8 cellular contexts compared by ENCODE assay signal in genomic region chr13:26221399-26221720, GRCh38. TPM values are rescaled to one million over a fixed set of nuclear protein-coding genes. Genes with fewer than 3 reads are reported as not detected.
DNase-seq lines count a peak whose midpoint lies in the region; ATAC-seq, FAIRE-seq and TF ChIP-seq lines count a peak whose summit lies in the region.

No MANE protein-coding gene starts in this region.

- 0% methylated on average over 16 of the region's 16 CpGs for WGBS in heart right ventricle, 2 donors

- peak overlapping the region; percentile 92 to 99 (median 96) for H3K27ac ChIP-seq in heart right ventricle

- peaks cover 6% of the 10 kb centered on the region for H3K27me3 Mint-ChIP-seq in T-helper 17 cell

- intact Hi-C loops in heart right ventricle (cut with DNase I), result loop anchor here in 1 of 10 donors (5.0 kb wide), 1 partner anchor 34 kb away; no protein-coding TSS in a partner anchor

- peaks cover 0 to 42% (median 36%) of the 10 kb centered on the region in 9 donors for H3K36me3 ChIP-seq in heart right ventricle

- H3K27me3 ChIP-seq in heart right ventricle, result no peaks in the 10 kb centered on the region

- peaks cover 3 to 31% (median 27%) of the 10 kb centered on the region in 9 donors for H3K4me1 ChIP-seq in heart right ventricle

- H3K4me3 Mint-ChIP-seq in T-helper 17 cell, result peak overlapping the region; percentile 100

- peaks cover 7% of the 10 kb centered on the region for H3K36me3 Mint-ChIP-seq in T-helper 17 cell (ENCODE audit: low read depth)

- peak overlapping the region; percentile 66 to 99 (median 92) for H3K4me3 ChIP-seq in heart right ventricle
- H3K4me3 ChIP-seq in skeletal muscle cell (ENCODE audit: low read depth, low read length), result peak overlapping the region; percentile 83

- in situ Hi-C loops in GM13976 (cut with MboI; ENCODE audit: low sequenced_read_pairs, unreplicated experiment), result no loop called here

- H3K27ac Mint-ChIP-seq in T-helper 17 cell, result peak overlapping the region; percentile 99

- H3K4me1 Mint-ChIP-seq in T-helper 17 cell, result peaks cover 19% of the 10 kb centered on the region

- DNase-seq in T-helper 17 cell (no peak), heart right ventricle (no peak), skeletal muscle cell (ENCODE audit: low read depth) (peak; percentile 15), GM13976 (ENCODE audit: low spot score) (no peak), iPS-NIHi11 (ENCODE audit: low spot score) (no peak), HTR-8/SVneo (ENCODE audit: insufficient read length, low spot score) (no peak)

- no peaks in the 10 kb centered on the region for H3K9me3 ChIP-seq in T-helper 17 cell (ENCODE audit: control insufficient read depth, low read length, poor library complexity, severe bottlenecking)
- H3K9me3 ChIP-seq in heart right ventricle, result no peaks in the 10 kb centered on the region

- TF ChIP-seq CTCF in heart right ventricle (IDR thresholded peaks at IDR 0.05) (no peak), GM13976 (IDR thresholded peaks at IDR 0.05; ENCODE audit: borderline replicate concordance, control extremely low read depth, extremely low read depth, insufficient read depth, missing control alignments) (no peak)

- peak; percentile 30 for ATAC-seq in GM18870 (IDR thresholded peaks at IDR 0.05; ENCODE audit: unreplicated experiment)
- ATAC-seq in HG02840 (IDR thresholded peaks at IDR 0.05; ENCODE audit: low FRiP score, unreplicated experiment), result peak; percentile 18
- ATAC-seq in T-helper 17 cell, result peak; percentile 10
- ATAC-seq in heart right ventricle, result peak; percentile 26 to 77 (median 60)

- no peak for FAIRE-seq in HTR-8/SVneo (lab: Jason Lieb, UNC)

RNA-seq across cellular contexts. Expression of gene RNF6, which starts 0.8 kb away (rescaled TPM):
- total RNA-seq in T-helper 17 cell (10 to 100 TPM; 39.1 to 44.3 TPM), heart right ventricle (10 to 100 TPM; 17.2 to 26.6 (median 24.5) TPM)
- 10 to 100 TPM in 1 of 2 donors, 1 to 10 TPM in 1; 8.8 to 15.7 TPM for polyA plus RNA-seq in heart right ventricle

RNA-seq across cellular contexts. Expression of gene CDK8, which starts 32.6 kb away (rescaled TPM):
- total RNA-seq in T-helper 17 cell (10 to 100 TPM in 1 of 2 donors, 1 to 10 TPM in 1; 9.1 to 11.3 TPM), heart right ventricle (10 to 100 TPM in 2 of 10 donors, 1 to 10 TPM in 8; 6.4 to 11.0 (median 9.2) TPM)
- polyA plus RNA-seq in heart right ventricle, result 10 to 100 TPM in 1 of 2 donors, 1 to 10 TPM in 1; 9.1 to 12.5 TPM

Comparison
In these comparisons a context has a peak if more than half of its experiments do, and no peak if none do; other contexts are left out.
1. ATAC-seq: peak in every context shown above with its lines; median percentile 60 in heart right ventricle; 30 in GM18870; 18 in HG02840; 10 in T-helper 17 cell.